19 cellular contexts compared by ENCODE assay signal in genomic region chr12:116458492-116458891, GRCh38.
"Had no signal": no experiment of that assay in that cellular context is flagged by ENCODE, and none has a peak within 500 bp of the region (broad histone marks: within the 10 kb centered on the region; RNA-seq: fewer than 3 reads in every experiment).

No MANE protein-coding gene starts in this region.

- H3K27me3 ChIP-seq: breast epithelium, gastroesophageal sphincter, heart left ventricle, left lung, transverse colon, uterus had no signal

- H3K4me3 ChIP-seq: breast epithelium, gastroesophageal sphincter, heart left ventricle, left lung, transverse colon, uterus had no signal

- H3K9me3 ChIP-seq: breast epithelium, gastroesophageal sphincter, heart left ventricle, left lung, transverse colon, uterus had no signal

- FAIRE-seq: astrocyte had no signal

- ATAC-seq: activated CD4-positive, CD25-positive, alpha-beta regulatory T cell treated with anti-CD3 and anti-CD28 coated beads, Interleukin-2, amount 50 U/mL, for 24 hours; activated T-cell treated with anti-CD3 and anti-CD28 coated beads, Interleukin-2, amount 50 U/mL, for 4 hours; esophagus mucosa; gastroesophageal sphincter; heart left ventricle; left lung had no signal

- H3K27ac ChIP-seq: breast epithelium, gastroesophageal sphincter, heart left ventricle, left lung, transverse colon, uterus had no signal

- H3K36me3 ChIP-seq: breast epithelium, gastroesophageal sphincter, heart left ventricle, left lung, transverse colon, uterus had no signal

- DNase-seq: activated CD4-positive, alpha-beta T cell treated with anti-CD3 and anti-CD28 coated beads, Interleukin-2, amount 50 U/mL, for 1 hour; activated CD8-positive, alpha-beta memory T cell treated with anti-CD3 and anti-CD28 coated beads, Interleukin-2, amount 50 U/mL, for 4 hours; activated naive CD4-positive, alpha-beta T cell treated with anti-CD3 and anti-CD28 coated beads for 36 hours; activated T-cell treated with anti-CD3 and anti-CD28 coated beads, Interleukin-2, amount 50 U/mL, for 4 hours; effector CD4-positive, alpha-beta T cell; heart left ventricle; left lung; mammary epithelial cell; retina; stimulated activated CD4-positive, alpha-beta T cell treated with anti-CD3 and anti-CD28 coated beads, Interleukin-12 subunit alpha, Interleukin-12 subunit beta, amount 100 ng/mL, for 4 hours; stimulated activated CD4-positive, alpha-beta T cell treated with anti-CD3 and anti-CD28 coated beads, Interleukin-1b, Interleukin-23, amount 100 ng/mL, for 48 hours; T-helper 9 cell; transverse colon; uterus had no signal
